9 cellular contexts compared by ENCODE assay signal in genomic region chr15:72365844-72366243, GRCh38. TPM values are rescaled to one million over a fixed set of nuclear protein-coding genes. Genes with fewer than 3 reads are reported as not detected.
A peak's percentile ranks its signal among the peaks of the same experiment; 100 is the strongest.
DNase-seq lines count a peak whose midpoint lies in the region; ATAC-seq and TF ChIP-seq lines count a peak whose summit lies in the region.
"Had no signal": no experiment of that assay in that cellular context is flagged by ENCODE, and none has a peak within 500 bp of the region (broad histone marks: within the 10 kb centered on the region; RNA-seq: fewer than 3 reads in every experiment).

No MANE protein-coding gene starts in this region.

- ATAC-seq in HG02970 (IDR thresholded peaks at IDR 0.05; ENCODE audit: low FRiP score, unreplicated experiment) = peak; percentile 60
- peak; percentile 95 for ATAC-seq in stimulated activated effector memory CD8-positive, alpha-beta T cell treated with anti-CD3 and anti-CD28 coated beads, Interleukin-12 subunit alpha, Interleukin-12 subunit beta, amount 100 ng/mL, for 72 hours
- ATAC-seq in gastrocnemius medialis = no peak

- peaks cover 3% of the 10 kb centered on the region for H3K9me3 Mint-ChIP-seq in stimulated activated effector memory CD8-positive, alpha-beta T cell treated with anti-CD3 and anti-CD28 coated beads, Interleukin-12 subunit alpha, Interleukin-12 subunit beta, amount 100 ng/mL, for 72 hours

- TF ChIP-seq CTCF in gastrocnemius medialis (IDR thresholded peaks at IDR 0.05 in 4 of 5, conservative IDR thresholded peaks at IDR 0.05 in 1 of 5) (no peak), tibial artery (IDR thresholded peaks at IDR 0.05) (no peak)

- DNase-seq in activated gamma-delta T cell treated with Interleukin-2 at 50 U/mL for 16 hours (peak; percentile 16), activated gamma-delta T cell (lab: John Stamatoyannopoulos, UW) (no peak), SIG-M5 treated with dmso at 0.1 percent for 504 hours (lab: John Stamatoyannopoulos, UW; ENCODE audit: unreplicated experiment) (peak; percentile 93), gastrocnemius medialis (no peak), tibial artery (no peak), GOT3 (lab: John Stamatoyannopoulos, UW) (no peak)
- DNase-seq in stimulated activated effector memory CD8-positive, alpha-beta T cell treated with anti-CD3 and anti-CD28 coated beads, Interleukin-12 subunit alpha, Interleukin-12 subunit beta, amount 100 ng/mL, for 72 hours (ENCODE audit: low spot score in 2 of 2) = peak in 1 of 2 donors; percentile 52
- DNase-seq: NCI-H1417 had no signal

- H3K9me3 ChIP-seq in gastrocnemius medialis (no peaks in the 10 kb centered on the region), tibial artery (no peaks in the 10 kb centered on the region)

- H3K4me1 ChIP-seq in gastrocnemius medialis (peaks cover 12 to 17% of the 10 kb centered on the region in 2 donors), tibial artery (peaks cover 0 to 7% (median 0%) of the 10 kb centered on the region in 4 donors)

- H3K36me3 ChIP-seq in gastrocnemius medialis (peaks cover 0 to 6% of the 10 kb centered on the region in 2 donors), tibial artery (peaks cover 0 to 20% (median 3%) of the 10 kb centered on the region in 3 donors)

- peak overlapping the region; percentile 0 for H3K4me3 Mint-ChIP-seq in stimulated activated effector memory CD8-positive, alpha-beta T cell treated with anti-CD3 and anti-CD28 coated beads, Interleukin-12 subunit alpha, Interleukin-12 subunit beta, amount 100 ng/mL, for 72 hours

- intact Hi-C loops in gastrocnemius medialis (cut with DNase I; ENCODE audit: low total_unique reads) = no loop called here
- intact Hi-C loops in tibial artery (cut with DNase I; ENCODE audit: low total_unique reads) = no loop called here

- H3K27ac ChIP-seq in gastrocnemius medialis = no peak overlapping the region
- no peak overlapping the region for H3K27ac ChIP-seq in tibial artery

- H3K4me3 ChIP-seq in gastrocnemius medialis (no peak overlapping the region), tibial artery (no peak overlapping the region)

- H3K27me3 ChIP-seq in gastrocnemius medialis (no peaks in the 10 kb centered on the region), tibial artery (no peaks in the 10 kb centered on the region)

- no peak for TF ChIP-seq POLR2A in gastrocnemius medialis (IDR thresholded peaks at IDR 0.05)

- H3K36me3 Mint-ChIP-seq in stimulated activated effector memory CD8-positive, alpha-beta T cell treated with anti-CD3 and anti-CD28 coated beads, Interleukin-12 subunit alpha, Interleukin-12 subunit beta, amount 100 ng/mL, for 72 hours = peaks cover 27% of the 10 kb centered on the region

- peaks cover 40% of the 10 kb centered on the region for H3K4me1 Mint-ChIP-seq in stimulated activated effector memory CD8-positive, alpha-beta T cell treated with anti-CD3 and anti-CD28 coated beads, Interleukin-12 subunit alpha, Interleukin-12 subunit beta, amount 100 ng/mL, for 72 hours

- peak overlapping the region; percentile 11 for H3K27ac Mint-ChIP-seq in stimulated activated effector memory CD8-positive, alpha-beta T cell treated with anti-CD3 and anti-CD28 coated beads, Interleukin-12 subunit alpha, Interleukin-12 subunit beta, amount 100 ng/mL, for 72 hours

- in situ Hi-C loops in gastrocnemius medialis (cut with MboI; ENCODE audit: low sequenced_read_pairs in 4 of 4) = loop anchor here in 1 of 4 donors (10.0 kb wide), 1 partner anchor 109 kb away; the partner anchor contains the start of gene ARIH1

RNA-seq across cellular contexts. Expression of gene HEXA, which starts 10.0 kb away (rescaled TPM):
- total RNA-seq in gastrocnemius medialis = 10 to 100 TPM; 29.4 to 51.5 (median 40.0) TPM

RNA-seq across cellular contexts. Expression of gene TMEM202, which starts 32.3 kb away (rescaled TPM):
- total RNA-seq in gastrocnemius medialis = not detected

RNA-seq across cellular contexts. Expression of gene CELF6, which starts 45.9 kb away (rescaled TPM):
- total RNA-seq in gastrocnemius medialis = 1 to 10 TPM in 1 of 4 donors, under 1 TPM in 2, not detected in 1; 0.13 to 2.4 (median 0.49) TPM

Comparison
In these comparisons a context has a peak if more than half of its experiments do, and no peak if none do; other contexts are left out.
1. DNase-seq: peak in activated gamma-delta T cell treated with Interleukin-2 at 50 U/mL for 16 hours (single experiment) and SIG-M5 treated with dmso at 0.1 percent for 504 hours (single experiment); none in activated gamma-delta T cell (single experiment), gastrocnemius medialis (0 of 2), tibial artery (0 of 2) and GOT3 (single experiment).
2. ATAC-seq: peak in HG02970 (single experiment) and stimulated activated effector memory CD8-positive, alpha-beta T cell treated with anti-CD3 and anti-CD28 coated beads, Interleukin-12 subunit alpha, Interleukin-12 subunit beta, amount 100 ng/mL, for 72 hours (single experiment); none in gastrocnemius medialis (0 of 2).